Comparison of ENCODE assay signal across 19 cellular contexts in genomic region chr17:82629748-82630147, GRCh38.
"Had no signal": no experiment of that assay in that cellular context is flagged by ENCODE, and none has a peak within 500 bp of the region (broad histone marks: within the 10 kb centered on the region; RNA-seq: fewer than 3 reads in every experiment).

No MANE protein-coding gene starts in this region.

- DNase-seq: activated gamma-delta T cell treated with Interleukin-2 at 50 U/mL for 16 hours; activated naive CD8-positive, alpha-beta T cell treated with anti-CD3 and anti-CD28 coated beads, Interleukin-2, amount 10 ng/mL, durations not matched to agents 7 days and 5 days; amygdala; foreskin melanocyte; kidney; mammary epithelial cell; retina; SHP77 treated with DMSO at 0.1 percent for 48 hours; stimulated activated CD8-positive, alpha-beta memory T cell treated with anti-CD3 and anti-CD28 coated beads, Interleukin-4, amount 100 ng/mL, for 48 hours; stimulated activated naive CD8-positive, alpha-beta T cell treated with anti-CD3 and anti-CD28 coated beads, Interleukin-15, amount 100 ng/mL, for 72 hours; T-cell; T-helper 9 cell; upper lobe of left lung had no signal

- ATAC-seq: activated CD4-positive, CD25-positive, alpha-beta regulatory T cell treated with anti-CD3 and anti-CD28 coated beads, Interleukin-2, amount 50 U/mL, for 24 hours; left lung; SK-N-SH treated with all-trans-retinoic acid at 6 μM for 48 hours; stimulated activated naive CD8-positive, alpha-beta T cell treated with anti-CD3 and anti-CD28 coated beads, Interleukin-15, amount 100 ng/mL, for 72 hours; T-cell had no signal

- H3K9me3 ChIP-seq: left lung, neutrophil, upper lobe of left lung had no signal

- H3K4me1 ChIP-seq: parathyroid adenoma, upper lobe of left lung had no signal

- H3K9me3 Mint-ChIP-seq: activated naive CD8-positive, alpha-beta T cell treated with anti-CD3 and anti-CD28 coated beads, Interleukin-2, amount 10 ng/mL, durations not matched to agents 7 days and 5 days; stimulated activated naive CD8-positive, alpha-beta T cell treated with anti-CD3 and anti-CD28 coated beads, Interleukin-15, amount 100 ng/mL, for 72 hours; T-cell had no signal

- H3K27me3 Mint-ChIP-seq: activated naive CD8-positive, alpha-beta T cell treated with anti-CD3 and anti-CD28 coated beads, Interleukin-2, amount 10 ng/mL, durations not matched to agents 7 days and 5 days; stimulated activated naive CD8-positive, alpha-beta T cell treated with anti-CD3 and anti-CD28 coated beads, Interleukin-15, amount 100 ng/mL, for 72 hours; T-cell had no signal

- H3K27ac ChIP-seq: cardiac muscle cell, left lung, neutrophil, parathyroid adenoma, upper lobe of left lung had no signal

- H3K27me3 ChIP-seq: cardiac muscle cell, left lung, neutrophil, upper lobe of left lung had no signal

- H3K4me3 Mint-ChIP-seq: activated naive CD8-positive, alpha-beta T cell treated with anti-CD3 and anti-CD28 coated beads, Interleukin-2, amount 10 ng/mL, durations not matched to agents 7 days and 5 days; stimulated activated naive CD8-positive, alpha-beta T cell treated with anti-CD3 and anti-CD28 coated beads, Interleukin-15, amount 100 ng/mL, for 72 hours; T-cell had no signal

- H3K4me3 ChIP-seq: cardiac muscle cell, left lung, upper lobe of left lung had no signal

- H3K27ac Mint-ChIP-seq: activated naive CD8-positive, alpha-beta T cell treated with anti-CD3 and anti-CD28 coated beads, Interleukin-2, amount 10 ng/mL, durations not matched to agents 7 days and 5 days; T-cell had no signal
